19 cellular contexts compared by ENCODE assay signal in the genomic region with DNA sequence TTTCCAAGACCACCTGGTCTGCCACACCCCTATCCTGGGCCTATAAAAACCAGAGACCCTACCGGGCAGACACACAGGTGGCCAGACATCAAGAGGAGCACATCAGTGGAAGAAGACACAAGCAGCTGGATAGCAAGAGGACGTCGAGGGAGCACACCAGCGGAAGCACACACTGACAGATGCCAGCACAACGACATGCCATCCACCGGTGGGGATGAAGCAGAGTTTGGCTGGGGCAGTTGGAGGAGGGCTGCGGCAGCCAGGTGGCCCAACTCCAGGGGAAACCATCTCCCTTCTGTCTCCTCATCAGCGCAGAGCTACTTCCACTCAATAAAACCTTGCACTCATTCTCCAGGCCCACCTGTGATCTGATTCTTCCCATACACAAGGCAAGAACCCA.
"Had no signal": no experiment of that assay in that cellular context is flagged by ENCODE, and none has a peak within 500 bp of the region (broad histone marks: within the 10 kb centered on the region; RNA-seq: fewer than 3 reads in every experiment).

No MANE protein-coding gene starts in this region.

- H3K9me3 ChIP-seq: esophagus muscularis mucosa, gastrocnemius medialis, heart right ventricle, lower lobe of right lung had no signal

- H3K4me3 ChIP-seq: coronary artery, dorsolateral prefrontal cortex, esophagus muscularis mucosa, gastrocnemius medialis, heart right ventricle, left lung, lower lobe of right lung, mucosa of descending colon had no signal

- H3K27me3 ChIP-seq: dorsolateral prefrontal cortex, esophagus muscularis mucosa, gastrocnemius medialis, heart right ventricle, left lung had no signal

- H3K4me1 ChIP-seq: esophagus muscularis mucosa, gastrocnemius medialis, heart right ventricle, left lung, lower lobe of right lung had no signal

- DNase-seq: dermis blood vessel endothelial cell; dorsolateral prefrontal cortex; effector CD4-positive, alpha-beta T cell; effector memory CD4-positive, alpha-beta T cell; foreskin fibroblast; foreskin melanocyte; gastrocnemius medialis; glutamatergic neuron; head of caudate nucleus; heart right ventricle; hippocampal formation; left cardiac atrium; left lung; left ventricle myocardium superior; lower lobe of right lung; mesenchymal stem cell; mucosa of descending colon had no signal

- H3K36me3 ChIP-seq: esophagus muscularis mucosa, gastrocnemius medialis, heart right ventricle, left lung, lower lobe of right lung had no signal

- ATAC-seq: gastrocnemius medialis, heart right ventricle, left cardiac atrium, left lung, left ventricle myocardium superior, lower lobe of right lung, mucosa of descending colon had no signal

- H3K27ac ChIP-seq: coronary artery, dorsolateral prefrontal cortex, esophagus muscularis mucosa, gastrocnemius medialis, heart right ventricle, left lung, lower lobe of right lung had no signal
